In the genomic region with DNA sequence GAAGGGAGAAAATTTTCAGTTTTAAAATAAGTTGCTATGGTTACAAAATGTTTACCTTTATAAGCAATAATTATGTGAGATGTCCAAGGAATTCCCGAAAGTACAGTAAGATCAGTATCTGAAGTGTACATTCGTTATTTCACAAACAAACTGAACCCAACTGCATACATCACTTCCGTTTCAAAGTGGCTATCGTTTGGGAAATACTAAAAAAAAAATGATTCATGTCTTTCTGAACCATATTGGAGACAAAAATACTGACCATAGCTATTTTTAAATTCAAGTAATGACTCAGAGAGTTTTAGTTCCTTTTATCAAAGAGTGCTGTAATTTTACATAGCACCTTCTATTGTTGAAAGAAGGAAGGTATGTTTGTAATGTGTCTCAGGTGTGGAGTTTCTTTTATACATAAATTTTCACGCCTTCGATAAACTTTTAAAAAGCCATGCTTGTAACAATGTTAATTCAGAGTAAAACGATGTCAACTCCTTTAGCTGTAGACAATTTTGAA, we compare ENCODE assay signal across 8 cellular contexts. TPM values are rescaled to one million over a fixed set of nuclear protein-coding genes. Genes with fewer than 3 reads are reported as not detected.
DNase-seq lines count a peak whose midpoint lies in the region; ATAC-seq and TF ChIP-seq lines count a peak whose summit lies in the region.

No MANE protein-coding gene starts in this region.

- in situ Hi-C loops in ACHN (cut with HindIII; ENCODE audit: low pct_ligation_motif_present, low pct_unique_long_range_greater_than_20kb, low sequenced_read_pairs), result no loop called here

- H3K9me3 ChIP-seq in Peyer's patch, result no peaks in the 10 kb centered on the region

- TF ChIP-seq POLR2A in Peyer's patch (IDR thresholded peaks at IDR 0.05), result no peak

- DNase-seq in NCI-H226, result peak; percentile 61
- no peak for DNase-seq in epithelial cell of prostate (ENCODE audit: low read depth, low spot score)
- DNase-seq in GDM1 (lab: John Stamatoyannopoulos, UW), result no peak
- no peak for DNase-seq in NCI-H2171 (lab: John Stamatoyannopoulos, UW)
- no peak for DNase-seq in ACHN
- DNase-seq in Peyer's patch, result no peak

- H3K36me3 ChIP-seq in Peyer's patch, result no peaks in the 10 kb centered on the region

- peak overlapping the region; percentile 16 for H3K27ac ChIP-seq in epithelial cell of prostate
- H3K27ac ChIP-seq in Peyer's patch, result no peak overlapping the region

- no peaks in the 10 kb centered on the region for H3K4me1 ChIP-seq in Peyer's patch

- TF ChIP-seq CTCF in Peyer's patch (IDR thresholded peaks at IDR 0.05), result no peak

- ATAC-seq in GM18520 (IDR thresholded peaks at IDR 0.05; ENCODE audit: unreplicated experiment) (peak; percentile 77), HG02610 (IDR thresholded peaks at IDR 0.05; ENCODE audit: unreplicated experiment) (peak; percentile 67)

- H3K27me3 ChIP-seq in Peyer's patch, result no peaks in the 10 kb centered on the region

- H3K4me3 ChIP-seq in Peyer's patch, result no peak overlapping the region

RNA-seq across cellular contexts. Expression of a gene that starts 8.0 kb away (rescaled TPM):
- 10 to 100 TPM; 45.4 to 83.3 (median 46.4) TPM for total RNA-seq in Peyer's patch
